In genomic region chr10:96387151-96387550, GRCh38 we compare ENCODE assay signal across 20 cellular contexts. TPM values are rescaled to one million over a fixed set of nuclear protein-coding genes. Genes with fewer than 3 reads are reported as not detected.
"Had no signal": no experiment of that assay in that cellular context is flagged by ENCODE, and none has a peak within 500 bp of the region (broad histone marks: within the 10 kb centered on the region; RNA-seq: fewer than 3 reads in every experiment).

No MANE protein-coding gene starts in this region.

- H3K9me3 ChIP-seq: esophagus squamous epithelium, lower lobe of right lung, ovary, thoracic aorta had no signal

- H3K4me1 ChIP-seq: lower lobe of right lung had no signal

- DNase-seq: activated CD4-positive, alpha-beta T cell treated with anti-CD3 and anti-CD28 coated beads, Interleukin-2, amount 50 U/mL, for 1 hour; activated naive CD4-positive, alpha-beta T cell; effector CD4-positive, alpha-beta T cell; esophagus squamous epithelium; left cardiac atrium; lower lobe of right lung; midbrain; ovary; stimulated activated CD4-positive, alpha-beta T cell treated with anti-CD3 and anti-CD28 coated beads, Interleukin-1b, Interleukin-23, amount 100 ng/mL, for 48 hours; T-cell; T-helper 9 cell had no signal

- H3K36me3 ChIP-seq: cardiac muscle cell, esophagus squamous epithelium, lower lobe of right lung, ovary, thoracic aorta had no signal

- H3K27me3 ChIP-seq: ovary had no signal

- H3K27ac ChIP-seq: cardiac muscle cell, coronary artery, esophagus squamous epithelium, lower lobe of right lung, ovary, thoracic aorta had no signal

- ATAC-seq: left cardiac atrium, lower lobe of right lung, sciatic nerve, T-cell had no signal

- H3K4me3 ChIP-seq: cardiac muscle cell, coronary artery, esophagus squamous epithelium, lower lobe of right lung, ovary, thoracic aorta had no signal

RNA-seq across cellular contexts. Expression of gene OPALIN, which starts 28.3 kb away (rescaled TPM):
- total RNA-seq: activated CD8-positive, alpha-beta memory T cell treated with anti-CD3 and anti-CD28 coated beads for 36 hours; cardiac muscle cell; endothelial cell of umbilical vein; esophagus squamous epithelium; left cardiac atrium; lower lobe of right lung; myocyte; neural crest cell; ovary; sciatic nerve; T-cell; thoracic aorta; ureter had no signal
- polyA plus RNA-seq: cardiac muscle cell, endothelial cell of umbilical vein had no signal
